11 cellular contexts compared by ENCODE assay signal in genomic region chrX:13717697-13718483, GRCh38. TPM values are rescaled to one million over a fixed set of nuclear protein-coding genes. Genes with fewer than 3 reads are reported as not detected.
DNase-seq lines count a peak whose midpoint lies in the region; ATAC-seq and TF ChIP-seq lines count a peak whose summit lies in the region.
"Had no signal": no experiment of that assay in that cellular context is flagged by ENCODE, and none has a peak within 500 bp of the region (broad histone marks: within the 10 kb centered on the region; RNA-seq: fewer than 3 reads in every experiment).

No MANE protein-coding gene starts in this region.

- H3K27me3 ChIP-seq in transverse colon (no peaks in the 10 kb centered on the region), suprapubic skin (no peaks in the 10 kb centered on the region)

- TF ChIP-seq POLR2A in transverse colon (IDR thresholded peaks at IDR 0.05) (no peak), suprapubic skin (IDR thresholded peaks at IDR 0.05) (no peak)

- no peak for ATAC-seq in activated CD8-positive, alpha-beta memory T cell treated with anti-CD3 and anti-CD28 coated beads, Interleukin-2, amount 10 ng/mL, durations not matched to agents 7 days and 5 days
- ATAC-seq: WTC11 had no signal

- peaks cover 47% of the 10 kb centered on the region for H3K36me3 Mint-ChIP-seq in activated CD8-positive, alpha-beta memory T cell treated with anti-CD3 and anti-CD28 coated beads, Interleukin-2, amount 10 ng/mL, durations not matched to agents 7 days and 5 days
- peaks cover 3% of the 10 kb centered on the region for H3K36me3 Mint-ChIP-seq in chondrocyte (ENCODE audit: low read depth)

- no peak for TF ChIP-seq EP300 in transverse colon (IDR thresholded peaks at IDR 0.05; ENCODE audit: low read depth)
- no peak for TF ChIP-seq EP300 in suprapubic skin (IDR thresholded peaks at IDR 0.05)

- H3K4me1 ChIP-seq in mesodermal cell (ENCODE audit: control insufficient read depth, insufficient read depth, low read length, poor library complexity, severe bottlenecking) (peaks cover 7% of the 10 kb centered on the region), transverse colon (peaks cover 0 to 10% (median under 1%) of the 10 kb centered on the region in 4 donors), suprapubic skin (peaks cover 8% of the 10 kb centered on the region)

- CTCF ChIA-PET in activated CD8-positive, alpha-beta memory T cell treated with anti-CD3 and anti-CD28 coated beads, Interleukin-2, amount 10 ng/mL, durations not matched to agents 7 days and 5 days (lab: Charles Lee), result interaction anchor here (0.9 kb wide), 1 partner anchor 30 kb away, joined by 3 read pairs; no protein-coding TSS in a partner anchor

- H3K27me3 Mint-ChIP-seq in activated CD8-positive, alpha-beta memory T cell treated with anti-CD3 and anti-CD28 coated beads, Interleukin-2, amount 10 ng/mL, durations not matched to agents 7 days and 5 days, result no peaks in the 10 kb centered on the region
- no peaks in the 10 kb centered on the region for H3K27me3 Mint-ChIP-seq in chondrocyte (ENCODE audit: low read depth)

- intact Hi-C loops in transverse colon (cut with DNase I; ENCODE audit: low total_unique reads), result no loop called here

- H3K27ac Mint-ChIP-seq in activated CD8-positive, alpha-beta memory T cell treated with anti-CD3 and anti-CD28 coated beads, Interleukin-2, amount 10 ng/mL, durations not matched to agents 7 days and 5 days, result peak overlapping the region; percentile 46
- H3K27ac Mint-ChIP-seq in chondrocyte (ENCODE audit: unreplicated experiment), result peak overlapping the region; percentile 78
- H3K27ac Mint-ChIP-seq: WTC11 had no signal

- no peak for TF ChIP-seq CTCF in chondrocyte (IDR thresholded peaks at IDR 0.05)
- no peak for TF ChIP-seq CTCF in transverse colon (IDR thresholded peaks at IDR 0.05)
- no peak for TF ChIP-seq CTCF in suprapubic skin (IDR thresholded peaks at IDR 0.05)

- no peak overlapping the region for H3K4me3 Mint-ChIP-seq in activated CD8-positive, alpha-beta memory T cell treated with anti-CD3 and anti-CD28 coated beads, Interleukin-2, amount 10 ng/mL, durations not matched to agents 7 days and 5 days
- H3K4me3 Mint-ChIP-seq in chondrocyte (ENCODE audit: unreplicated experiment), result no peak overlapping the region
- H3K4me3 Mint-ChIP-seq: WTC11 had no signal

- H3K9me3 ChIP-seq in mesodermal cell (ENCODE audit: control insufficient read depth, low read length) (no peaks in the 10 kb centered on the region), transverse colon (no peaks in the 10 kb centered on the region), suprapubic skin (no peaks in the 10 kb centered on the region)

- H3K4me3 ChIP-seq in mesodermal cell (ENCODE audit: extremely low read depth, insufficient read depth, low read length, poor library complexity, severe bottlenecking) (no peak overlapping the region), transverse colon (no peak overlapping the region), suprapubic skin (no peak overlapping the region)

- H3K27ac ChIP-seq in mesodermal cell (ENCODE audit: low read depth, low read length, severe bottlenecking) (peak overlapping the region; percentile 64), transverse colon (peak overlapping the region; percentile 14 to 57 (median 45)), suprapubic skin (no peak overlapping the region)

- no peaks in the 10 kb centered on the region for H3K9me3 Mint-ChIP-seq in activated CD8-positive, alpha-beta memory T cell treated with anti-CD3 and anti-CD28 coated beads, Interleukin-2, amount 10 ng/mL, durations not matched to agents 7 days and 5 days (ENCODE audit: low read depth)
- no peaks in the 10 kb centered on the region for H3K9me3 Mint-ChIP-seq in chondrocyte (ENCODE audit: low read depth)
- H3K9me3 Mint-ChIP-seq: WTC11 had no signal

- peaks cover 36% of the 10 kb centered on the region for H3K4me1 Mint-ChIP-seq in activated CD8-positive, alpha-beta memory T cell treated with anti-CD3 and anti-CD28 coated beads, Interleukin-2, amount 10 ng/mL, durations not matched to agents 7 days and 5 days
- H3K4me1 Mint-ChIP-seq in chondrocyte (ENCODE audit: low read depth), result peaks cover 31% of the 10 kb centered on the region
- H3K4me1 Mint-ChIP-seq: WTC11 had no signal

- no peak for DNase-seq in activated CD8-positive, alpha-beta memory T cell treated with anti-CD3 and anti-CD28 coated beads, Interleukin-2, amount 10 ng/mL, durations not matched to agents 7 days and 5 days
- DNase-seq in activated CD8-positive, alpha-beta memory T cell treated with anti-CD3 and anti-CD28 coated beads, Interleukin-2, amount 50 U/mL, for 4 hours, result no peak
- no peak for DNase-seq in chondrocyte (ENCODE audit: low spot score)
- no peak for DNase-seq in transverse colon
- no peak for DNase-seq in globus pallidus (ENCODE audit: low spot score)
- DNase-seq in suprapubic skin (ENCODE audit: low spot score in 2 of 2), result no peak
- DNase-seq in ureter (ENCODE audit: low spot score), result no peak
- DNase-seq: NCI-H1092, occipital lobe had no signal

- H3K36me3 ChIP-seq in mesodermal cell (ENCODE audit: control insufficient read depth, insufficient read depth, low read length) (peaks cover 23% of the 10 kb centered on the region), transverse colon (no peaks in the 10 kb centered on the region), suprapubic skin (no peaks in the 10 kb centered on the region)

- in situ Hi-C loops in transverse colon (cut with MboI; ENCODE audit: low pct_ligation_motif_present in 1 of 4, low pct_unique_long_range_greater_than_20kb in 1 of 4, low sequenced_read_pairs in 3 of 4), result no loop called here

- 79% methylated on average over 4 of the region's 7 CpGs; no CpG with 5 or more reads in 1 of the 2 experiments for WGBS in mesodermal cell (ENCODE audit: insufficient coverage in 2 of 2), 2 experiments
- WGBS in transverse colon (ENCODE audit: low coverage in 1 of 2), 2 donors, result 71% methylated on average over 7 of the region's 7 CpGs; no CpG with 5 or more reads in 1 of the 2 donors
- 69% methylated on average over 7 of the region's 7 CpGs for WGBS in suprapubic skin

RNA-seq across cellular contexts. Expression of gene TRAPPC2, which starts 16.5 kb away (rescaled TPM):
- total RNA-seq in activated CD8-positive, alpha-beta memory T cell treated with anti-CD3 and anti-CD28 coated beads, Interleukin-2, amount 10 ng/mL, durations not matched to agents 7 days and 5 days, result 10 to 100 TPM; 18.4 to 19.1 TPM
- total RNA-seq in chondrocyte, result 15.4 to 17.3 TPM (median 15.9 TPM) in 3 replicates
- polyA plus RNA-seq in mesodermal cell (2013, experiment 1 of 2), result 10.1 TPM
- polyA plus RNA-seq in mesodermal cell (2013, experiment 2 of 2), result 11.0 TPM
- total RNA-seq in transverse colon, result 10 to 100 TPM; 14.2 to 25.9 (median 15.1) TPM
- 10 to 100 TPM in 3 of 4 donors, 1 to 10 TPM in 1; 9.7 to 16.9 (median 12.0) TPM for total RNA-seq in suprapubic skin
- total RNA-seq in ureter, result 17.4 TPM

RNA-seq across cellular contexts. Expression of gene OFD1, which starts 16.7 kb away (rescaled TPM):
- total RNA-seq in activated CD8-positive, alpha-beta memory T cell treated with anti-CD3 and anti-CD28 coated beads, Interleukin-2, amount 10 ng/mL, durations not matched to agents 7 days and 5 days, result 10 to 100 TPM; 32.3 to 45.8 TPM
- 17.8 to 19.4 TPM (median 18.1 TPM) in 3 replicates for total RNA-seq in chondrocyte
- polyA plus RNA-seq in mesodermal cell (2013, experiment 1 of 2), result 16.1 TPM
- 19.2 TPM for polyA plus RNA-seq in mesodermal cell (2013, experiment 2 of 2)
- 100 to 1,000 TPM in 1 of 4 donors, 10 to 100 TPM in 3; 27.2 to 184 (median 62.8) TPM for total RNA-seq in transverse colon
- total RNA-seq in suprapubic skin, result 10 to 100 TPM; 19.1 to 68.4 (median 32.5) TPM
- total RNA-seq in ureter, result 40.7 TPM

RNA-seq across cellular contexts. Expression of gene RAB9A, which starts 29.0 kb away (rescaled TPM):
- 10 to 100 TPM; 13.7 to 20.3 TPM for total RNA-seq in activated CD8-positive, alpha-beta memory T cell treated with anti-CD3 and anti-CD28 coated beads, Interleukin-2, amount 10 ng/mL, durations not matched to agents 7 days and 5 days
- total RNA-seq in chondrocyte, result 18.8 to 31.3 TPM (median 29.2 TPM) in 3 replicates
- polyA plus RNA-seq in mesodermal cell (2013, experiment 1 of 2), result 21.6 TPM
- polyA plus RNA-seq in mesodermal cell (2013, experiment 2 of 2), result 24.8 TPM
- 10 to 100 TPM in 2 of 4 donors, 1 to 10 TPM in 2; 4.8 to 34.7 (median 17.0) TPM for total RNA-seq in transverse colon
- 10 to 100 TPM; 20.3 to 43.6 (median 32.0) TPM for total RNA-seq in suprapubic skin
- total RNA-seq in ureter, result 25.1 TPM
